Comparison of ENCODE assay signal across 1 cellular context in the genomic region with DNA sequence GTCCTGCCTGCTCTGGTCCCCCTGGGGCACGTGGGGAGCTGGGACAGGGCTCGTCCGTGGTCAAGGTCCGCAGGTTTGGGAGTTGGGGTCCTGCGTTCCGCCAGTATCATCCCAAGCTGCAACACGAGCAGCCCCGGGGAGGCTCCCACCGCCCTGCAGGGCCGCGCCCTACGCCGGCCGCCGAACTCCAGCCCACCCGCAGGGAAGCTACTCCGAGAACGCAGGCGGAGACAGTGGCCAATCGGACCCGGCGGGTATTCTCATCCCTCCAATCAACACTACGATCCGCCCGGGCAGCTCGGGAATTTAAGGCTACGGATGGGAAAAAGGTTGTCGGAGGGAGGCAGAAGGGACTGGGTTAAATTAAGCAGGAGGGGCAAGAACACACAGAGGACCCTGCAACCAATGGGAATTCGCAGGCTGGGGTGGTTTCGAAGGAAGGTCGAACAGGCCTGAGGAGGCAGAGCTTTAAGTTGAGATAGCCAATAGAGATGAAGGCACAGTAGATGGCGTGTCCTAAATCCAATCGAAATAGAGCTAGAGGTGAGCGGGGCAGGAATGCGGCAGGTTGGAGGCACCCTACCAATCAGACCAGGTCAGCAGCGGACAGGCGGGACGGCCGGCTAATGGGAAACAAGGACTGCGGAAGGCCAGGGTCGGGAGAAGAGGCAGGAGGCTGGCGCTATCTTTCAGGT.
TF ChIP-seq lines count a peak whose summit lies in the region.

No MANE protein-coding gene starts in this region.

TF ChIP-seq in K562, 482 proteins besides CTCF, POLR2A, EP300 and RAD21 (continued from another document and continues in another):
- TF ChIP-seq, protein P1, sequence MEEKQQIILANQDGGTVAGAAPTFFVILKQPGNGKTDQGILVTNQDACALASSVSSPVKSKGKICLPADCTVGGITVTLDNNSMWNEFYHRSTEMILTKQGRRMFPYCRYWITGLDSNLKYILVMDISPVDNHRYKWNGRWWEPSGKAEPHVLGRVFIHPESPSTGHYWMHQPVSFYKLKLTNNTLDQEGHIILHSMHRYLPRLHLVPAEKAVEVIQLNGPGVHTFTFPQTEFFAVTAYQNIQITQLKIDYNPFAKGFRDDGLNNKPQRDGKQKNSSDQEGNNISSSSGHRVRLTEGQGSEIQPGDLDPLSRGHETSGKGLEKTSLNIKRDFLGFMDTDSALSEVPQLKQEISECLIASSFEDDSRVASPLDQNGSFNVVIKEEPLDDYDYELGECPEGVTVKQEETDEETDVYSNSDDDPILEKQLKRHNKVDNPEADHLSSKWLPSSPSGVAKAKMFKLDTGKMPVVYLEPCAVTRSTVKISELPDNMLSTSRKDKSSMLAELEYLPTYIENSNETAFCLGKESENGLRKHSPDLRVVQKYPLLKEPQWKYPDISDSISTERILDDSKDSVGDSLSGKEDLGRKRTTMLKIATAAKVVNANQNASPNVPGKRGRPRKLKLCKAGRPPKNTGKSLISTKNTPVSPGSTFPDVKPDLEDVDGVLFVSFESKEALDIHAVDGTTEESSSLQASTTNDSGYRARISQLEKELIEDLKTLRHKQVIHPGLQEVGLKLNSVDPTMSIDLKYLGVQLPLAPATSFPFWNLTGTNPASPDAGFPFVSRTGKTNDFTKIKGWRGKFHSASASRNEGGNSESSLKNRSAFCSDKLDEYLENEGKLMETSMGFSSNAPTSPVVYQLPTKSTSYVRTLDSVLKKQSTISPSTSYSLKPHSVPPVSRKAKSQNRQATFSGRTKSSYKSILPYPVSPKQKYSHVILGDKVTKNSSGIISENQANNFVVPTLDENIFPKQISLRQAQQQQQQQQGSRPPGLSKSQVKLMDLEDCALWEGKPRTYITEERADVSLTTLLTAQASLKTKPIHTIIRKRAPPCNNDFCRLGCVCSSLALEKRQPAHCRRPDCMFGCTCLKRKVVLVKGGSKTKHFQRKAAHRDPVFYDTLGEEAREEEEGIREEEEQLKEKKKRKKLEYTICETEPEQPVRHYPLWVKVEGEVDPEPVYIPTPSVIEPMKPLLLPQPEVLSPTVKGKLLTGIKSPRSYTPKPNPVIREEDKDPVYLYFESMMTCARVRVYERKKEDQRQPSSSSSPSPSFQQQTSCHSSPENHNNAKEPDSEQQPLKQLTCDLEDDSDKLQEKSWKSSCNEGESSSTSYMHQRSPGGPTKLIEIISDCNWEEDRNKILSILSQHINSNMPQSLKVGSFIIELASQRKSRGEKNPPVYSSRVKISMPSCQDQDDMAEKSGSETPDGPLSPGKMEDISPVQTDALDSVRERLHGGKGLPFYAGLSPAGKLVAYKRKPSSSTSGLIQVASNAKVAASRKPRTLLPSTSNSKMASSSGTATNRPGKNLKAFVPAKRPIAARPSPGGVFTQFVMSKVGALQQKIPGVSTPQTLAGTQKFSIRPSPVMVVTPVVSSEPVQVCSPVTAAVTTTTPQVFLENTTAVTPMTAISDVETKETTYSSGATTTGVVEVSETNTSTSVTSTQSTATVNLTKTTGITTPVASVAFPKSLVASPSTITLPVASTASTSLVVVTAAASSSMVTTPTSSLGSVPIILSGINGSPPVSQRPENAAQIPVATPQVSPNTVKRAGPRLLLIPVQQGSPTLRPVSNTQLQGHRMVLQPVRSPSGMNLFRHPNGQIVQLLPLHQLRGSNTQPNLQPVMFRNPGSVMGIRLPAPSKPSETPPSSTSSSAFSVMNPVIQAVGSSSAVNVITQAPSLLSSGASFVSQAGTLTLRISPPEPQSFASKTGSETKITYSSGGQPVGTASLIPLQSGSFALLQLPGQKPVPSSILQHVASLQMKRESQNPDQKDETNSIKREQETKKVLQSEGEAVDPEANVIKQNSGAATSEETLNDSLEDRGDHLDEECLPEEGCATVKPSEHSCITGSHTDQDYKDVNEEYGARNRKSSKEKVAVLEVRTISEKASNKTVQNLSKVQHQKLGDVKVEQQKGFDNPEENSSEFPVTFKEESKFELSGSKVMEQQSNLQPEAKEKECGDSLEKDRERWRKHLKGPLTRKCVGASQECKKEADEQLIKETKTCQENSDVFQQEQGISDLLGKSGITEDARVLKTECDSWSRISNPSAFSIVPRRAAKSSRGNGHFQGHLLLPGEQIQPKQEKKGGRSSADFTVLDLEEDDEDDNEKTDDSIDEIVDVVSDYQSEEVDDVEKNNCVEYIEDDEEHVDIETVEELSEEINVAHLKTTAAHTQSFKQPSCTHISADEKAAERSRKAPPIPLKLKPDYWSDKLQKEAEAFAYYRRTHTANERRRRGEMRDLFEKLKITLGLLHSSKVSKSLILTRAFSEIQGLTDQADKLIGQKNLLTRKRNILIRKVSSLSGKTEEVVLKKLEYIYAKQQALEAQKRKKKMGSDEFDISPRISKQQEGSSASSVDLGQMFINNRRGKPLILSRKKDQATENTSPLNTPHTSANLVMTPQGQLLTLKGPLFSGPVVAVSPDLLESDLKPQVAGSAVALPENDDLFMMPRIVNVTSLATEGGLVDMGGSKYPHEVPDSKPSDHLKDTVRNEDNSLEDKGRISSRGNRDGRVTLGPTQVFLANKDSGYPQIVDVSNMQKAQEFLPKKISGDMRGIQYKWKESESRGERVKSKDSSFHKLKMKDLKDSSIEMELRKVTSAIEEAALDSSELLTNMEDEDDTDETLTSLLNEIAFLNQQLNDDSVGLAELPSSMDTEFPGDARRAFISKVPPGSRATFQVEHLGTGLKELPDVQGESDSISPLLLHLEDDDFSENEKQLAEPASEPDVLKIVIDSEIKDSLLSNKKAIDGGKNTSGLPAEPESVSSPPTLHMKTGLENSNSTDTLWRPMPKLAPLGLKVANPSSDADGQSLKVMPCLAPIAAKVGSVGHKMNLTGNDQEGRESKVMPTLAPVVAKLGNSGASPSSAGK (IDR thresholded peaks at IDR 0.05), result peak; percentile 96
- TF ChIP-seq, protein P2, sequence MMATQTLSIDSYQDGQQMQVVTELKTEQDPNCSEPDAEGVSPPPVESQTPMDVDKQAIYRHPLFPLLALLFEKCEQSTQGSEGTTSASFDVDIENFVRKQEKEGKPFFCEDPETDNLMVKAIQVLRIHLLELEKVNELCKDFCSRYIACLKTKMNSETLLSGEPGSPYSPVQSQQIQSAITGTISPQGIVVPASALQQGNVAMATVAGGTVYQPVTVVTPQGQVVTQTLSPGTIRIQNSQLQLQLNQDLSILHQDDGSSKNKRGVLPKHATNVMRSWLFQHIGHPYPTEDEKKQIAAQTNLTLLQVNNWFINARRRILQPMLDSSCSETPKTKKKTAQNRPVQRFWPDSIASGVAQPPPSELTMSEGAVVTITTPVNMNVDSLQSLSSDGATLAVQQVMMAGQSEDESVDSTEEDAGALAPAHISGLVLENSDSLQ (IDR thresholded peaks at IDR 0.05), result peak; percentile 100
- 0 out of 2 replicates have a peak, but pooled peaks have one; percentile 27 for TF ChIP-seq ZNF431 (CRISPR knock-in tag; IDR thresholded peaks at IDR 0.05)
- TF ChIP-seq, protein P3, sequence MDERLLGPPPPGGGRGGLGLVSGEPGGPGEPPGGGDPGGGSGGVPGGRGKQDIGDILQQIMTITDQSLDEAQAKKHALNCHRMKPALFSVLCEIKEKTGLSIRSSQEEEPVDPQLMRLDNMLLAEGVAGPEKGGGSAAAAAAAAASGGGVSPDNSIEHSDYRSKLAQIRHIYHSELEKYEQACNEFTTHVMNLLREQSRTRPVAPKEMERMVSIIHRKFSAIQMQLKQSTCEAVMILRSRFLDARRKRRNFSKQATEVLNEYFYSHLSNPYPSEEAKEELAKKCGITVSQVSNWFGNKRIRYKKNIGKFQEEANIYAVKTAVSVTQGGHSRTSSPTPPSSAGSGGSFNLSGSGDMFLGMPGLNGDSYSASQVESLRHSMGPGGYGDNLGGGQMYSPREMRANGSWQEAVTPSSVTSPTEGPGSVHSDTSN (CRISPR knock-in tag; IDR thresholded peaks at IDR 0.05; ENCODE audit: low read depth), result peak; percentile 89
- TF ChIP-seq, protein P3 (tag; conservative IDR thresholded peaks at IDR 0.05; ENCODE audit: low read depth), result peak; percentile 99
- TF ChIP-seq ZNF134 (CRISPR knock-in tag; conservative IDR thresholded peaks at IDR 0.05), result no peak
- TF ChIP-seq COPS2 (conservative IDR thresholded peaks at IDR 0.05), result no peak
- TF ChIP-seq, protein P4, sequence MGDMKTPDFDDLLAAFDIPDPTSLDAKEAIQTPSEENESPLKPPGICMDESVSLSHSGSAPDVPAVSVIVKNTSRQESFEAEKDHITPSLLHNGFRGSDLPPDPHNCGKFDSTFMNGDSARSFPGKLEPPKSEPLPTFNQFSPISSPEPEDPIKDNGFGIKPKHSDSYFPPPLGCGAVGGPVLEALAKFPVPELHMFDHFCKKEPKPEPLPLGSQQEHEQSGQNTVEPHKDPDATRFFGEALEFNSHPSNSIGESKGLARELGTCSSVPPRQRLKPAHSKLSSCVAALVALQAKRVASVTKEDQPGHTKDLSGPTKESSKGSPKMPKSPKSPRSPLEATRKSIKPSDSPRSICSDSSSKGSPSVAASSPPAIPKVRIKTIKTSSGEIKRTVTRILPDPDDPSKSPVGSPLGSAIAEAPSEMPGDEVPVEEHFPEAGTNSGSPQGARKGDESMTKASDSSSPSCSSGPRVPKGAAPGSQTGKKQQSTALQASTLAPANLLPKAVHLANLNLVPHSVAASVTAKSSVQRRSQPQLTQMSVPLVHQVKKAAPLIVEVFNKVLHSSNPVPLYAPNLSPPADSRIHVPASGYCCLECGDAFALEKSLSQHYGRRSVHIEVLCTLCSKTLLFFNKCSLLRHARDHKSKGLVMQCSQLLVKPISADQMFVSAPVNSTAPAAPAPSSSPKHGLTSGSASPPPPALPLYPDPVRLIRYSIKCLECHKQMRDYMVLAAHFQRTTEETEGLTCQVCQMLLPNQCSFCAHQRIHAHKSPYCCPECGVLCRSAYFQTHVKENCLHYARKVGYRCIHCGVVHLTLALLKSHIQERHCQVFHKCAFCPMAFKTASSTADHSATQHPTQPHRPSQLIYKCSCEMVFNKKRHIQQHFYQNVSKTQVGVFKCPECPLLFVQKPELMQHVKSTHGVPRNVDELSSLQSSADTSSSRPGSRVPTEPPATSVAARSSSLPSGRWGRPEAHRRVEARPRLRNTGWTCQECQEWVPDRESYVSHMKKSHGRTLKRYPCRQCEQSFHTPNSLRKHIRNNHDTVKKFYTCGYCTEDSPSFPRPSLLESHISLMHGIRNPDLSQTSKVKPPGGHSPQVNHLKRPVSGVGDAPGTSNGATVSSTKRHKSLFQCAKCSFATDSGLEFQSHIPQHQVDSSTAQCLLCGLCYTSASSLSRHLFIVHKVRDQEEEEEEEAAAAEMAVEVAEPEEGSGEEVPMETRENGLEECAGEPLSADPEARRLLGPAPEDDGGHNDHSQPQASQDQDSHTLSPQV (IDR thresholded peaks at IDR 0.05), result peak; percentile 45
- no peak for TF ChIP-seq ZNF695 (CRISPR knock-in tag; IDR thresholded peaks at IDR 0.05)
- peak; percentile 42 for TF ChIP-seq SMAD4 (CRISPR knock-in tag; conservative IDR thresholded peaks at IDR 0.05)
- TF ChIP-seq RBM34 (IDR thresholded peaks at IDR 0.05; ENCODE audit: borderline replicate concordance, insufficient read depth, low read length), result no peak
- no peak for TF ChIP-seq NELFE (IDR thresholded peaks at IDR 0.05; ENCODE audit: insufficient read depth, insufficient read length)
- no peak for TF ChIP-seq NFE2 (IDR thresholded peaks at IDR 0.05; ENCODE audit: low read depth)
- TF ChIP-seq ZC3H8 (IDR thresholded peaks at IDR 0.05), result no peak
- TF ChIP-seq KLF16 (IDR thresholded peaks at IDR 0.05), result no peak
- peak; percentile 89 for TF ChIP-seq CHD2 (IDR thresholded peaks at IDR 0.05; ENCODE audit: low read depth, low read length)
- TF ChIP-seq HDAC1 (IDR thresholded peaks at IDR 0.05), result peak in 1 of 2 experiments; percentile 33; a peak in 1 of 4 replicates
- no peak for TF ChIP-seq PRPF4 (IDR thresholded peaks at IDR 0.05; ENCODE audit: insufficient read depth, low read depth, low read length, poor library complexity, severe bottlenecking)
- no peak for TF ChIP-seq BCOR (IDR thresholded peaks at IDR 0.05)
- TF ChIP-seq SAFB (IDR thresholded peaks at IDR 0.05; ENCODE audit: borderline replicate concordance, low read depth, low read length), result no peak
- no peak for TF ChIP-seq CBX1 (IDR thresholded peaks at IDR 0.05; ENCODE audit: low read depth)
- TF ChIP-seq ZNF436 (CRISPR knock-in tag; IDR thresholded peaks at IDR 0.05), result no peak
- TF ChIP-seq, protein P5, sequence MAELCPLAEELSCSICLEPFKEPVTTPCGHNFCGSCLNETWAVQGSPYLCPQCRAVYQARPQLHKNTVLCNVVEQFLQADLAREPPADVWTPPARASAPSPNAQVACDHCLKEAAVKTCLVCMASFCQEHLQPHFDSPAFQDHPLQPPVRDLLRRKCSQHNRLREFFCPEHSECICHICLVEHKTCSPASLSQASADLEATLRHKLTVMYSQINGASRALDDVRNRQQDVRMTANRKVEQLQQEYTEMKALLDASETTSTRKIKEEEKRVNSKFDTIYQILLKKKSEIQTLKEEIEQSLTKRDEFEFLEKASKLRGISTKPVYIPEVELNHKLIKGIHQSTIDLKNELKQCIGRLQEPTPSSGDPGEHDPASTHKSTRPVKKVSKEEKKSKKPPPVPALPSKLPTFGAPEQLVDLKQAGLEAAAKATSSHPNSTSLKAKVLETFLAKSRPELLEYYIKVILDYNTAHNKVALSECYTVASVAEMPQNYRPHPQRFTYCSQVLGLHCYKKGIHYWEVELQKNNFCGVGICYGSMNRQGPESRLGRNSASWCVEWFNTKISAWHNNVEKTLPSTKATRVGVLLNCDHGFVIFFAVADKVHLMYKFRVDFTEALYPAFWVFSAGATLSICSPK (IDR thresholded peaks at IDR 0.05; ENCODE audit: borderline replicate concordance), result no peak
- peak; percentile 1; the same call in 1 of the 2 replicates for TF ChIP-seq GTF2F1 (IDR thresholded peaks at IDR 0.05; ENCODE audit: low read depth, low read length)
- TF ChIP-seq MTA1 (IDR thresholded peaks at IDR 0.05; ENCODE audit: borderline replicate concordance), result no peak
- TF ChIP-seq, protein P6, sequence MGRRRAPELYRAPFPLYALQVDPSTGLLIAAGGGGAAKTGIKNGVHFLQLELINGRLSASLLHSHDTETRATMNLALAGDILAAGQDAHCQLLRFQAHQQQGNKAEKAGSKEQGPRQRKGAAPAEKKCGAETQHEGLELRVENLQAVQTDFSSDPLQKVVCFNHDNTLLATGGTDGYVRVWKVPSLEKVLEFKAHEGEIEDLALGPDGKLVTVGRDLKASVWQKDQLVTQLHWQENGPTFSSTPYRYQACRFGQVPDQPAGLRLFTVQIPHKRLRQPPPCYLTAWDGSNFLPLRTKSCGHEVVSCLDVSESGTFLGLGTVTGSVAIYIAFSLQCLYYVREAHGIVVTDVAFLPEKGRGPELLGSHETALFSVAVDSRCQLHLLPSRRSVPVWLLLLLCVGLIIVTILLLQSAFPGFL (CRISPR knock-in tag; IDR thresholded peaks at IDR 0.05), result no peak
- TF ChIP-seq, protein P7, sequence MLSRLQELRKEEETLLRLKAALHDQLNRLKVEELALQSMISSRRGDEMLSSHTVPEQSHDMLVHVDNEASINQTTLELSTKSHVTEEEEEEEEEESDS (CRISPR knock-in tag; IDR thresholded peaks at IDR 0.05), result no peak
- TF ChIP-seq BRD9 (IDR thresholded peaks at IDR 0.05; ENCODE audit: low read depth, partially characterized antibody), result no peak
- no peak for TF ChIP-seq ZFP30 (CRISPR knock-in tag; IDR thresholded peaks at IDR 0.05; ENCODE audit: borderline replicate concordance)
